ENCODE assay signal across 8 cellular contexts in genomic region chr2:219642064-219642444, GRCh38. TPM values are rescaled to one million over a fixed set of nuclear protein-coding genes. Genes with fewer than 3 reads are reported as not detected.
DNase-seq lines count a peak whose midpoint lies in the region; ATAC-seq, FAIRE-seq and TF ChIP-seq lines count a peak whose summit lies in the region.
"Had no signal": no experiment of that assay in that cellular context is flagged by ENCODE, and none has a peak within 500 bp of the region (broad histone marks: within the 10 kb centered on the region; RNA-seq: fewer than 3 reads in every experiment).

No MANE protein-coding gene starts in this region.

- peak; percentile 7 for DNase-seq in GM20000 (ENCODE audit: low spot score)
- peak; percentile 41 for DNase-seq in OCI-M2 (lab: John Stamatoyannopoulos, UW; ENCODE audit: unreplicated experiment)
- DNase-seq in fibroblast of villous mesenchyme (ENCODE audit: low read depth): peak; percentile 17
- no peak for DNase-seq in sciatic nerve (ENCODE audit: low spot score)
- DNase-seq in DMS79 (lab: John Stamatoyannopoulos, UW): no peak
- no peak for DNase-seq in SK-N-DZ (ENCODE audit: low spot score)
- no peak for DNase-seq in GM19239 (ENCODE audit: insufficient read length, low spot score)

- TF ChIP-seq CTCF in GM20000 (IDR thresholded peaks at IDR 0.05; ENCODE audit: extremely low read depth, missing control alignments) (no peak), fibroblast of villous mesenchyme (IDR thresholded peaks at IDR 0.05; ENCODE audit: insufficient read depth, low read depth, low read length) (no peak)

- ATAC-seq in sciatic nerve: peak; percentile 9

- H3K4me3 ChIP-seq in fibroblast of villous mesenchyme (ENCODE audit: low read depth, low read length): no peak overlapping the region
- H3K4me3 ChIP-seq: Peyer's patch had no signal

- intact Hi-C loops in sciatic nerve (cut with DNase I): loop anchor here (5.0 kb wide), 1 partner anchor 100 kb away; the partner anchor contains the start of genes CHPF and TMEM198

- FAIRE-seq in GM19239 (lab: Jason Lieb, UNC): no peak

RNA-seq across cellular contexts. Expression of gene SLC4A3, which starts 14.6 kb away (rescaled TPM):
- total RNA-seq in fibroblast of villous mesenchyme: 5.6 and 7.7 TPM in 2 replicates
- total RNA-seq in sciatic nerve: 6.7 TPM
- polyA plus RNA-seq in SK-N-DZ (2014; cell fraction: cytosol; rRNA removed): 0.30 and 0.46 TPM in 2 replicates
- polyA plus RNA-seq in SK-N-DZ (2014; cell fraction: nucleus; rRNA removed): 3.8 and 6.3 TPM in 2 replicates

RNA-seq across cellular contexts. Expression of gene STK11IP, which starts 44.4 kb away (rescaled TPM):
- total RNA-seq in fibroblast of villous mesenchyme (16.4 and 18.7 TPM in 2 replicates), sciatic nerve (58.5 TPM)
- polyA plus RNA-seq in SK-N-DZ (2014; cell fraction: cytosol; rRNA removed): 15.9 and 22.7 TPM in 2 replicates
- polyA plus RNA-seq in SK-N-DZ (2014; cell fraction: nucleus; rRNA removed): 144 and 145 TPM in 2 replicates

Comparison
In these comparisons a context has a peak if more than half of its experiments do, and no peak if none do; other contexts are left out.
1. DNase-seq: peak in GM20000 (single experiment), OCI-M2 (single experiment) and fibroblast of villous mesenchyme (single experiment); none in sciatic nerve (single experiment), DMS79 (single experiment), SK-N-DZ (single experiment) and GM19239 (single experiment).